8 cellular contexts compared by ENCODE assay signal in the genomic region with DNA sequence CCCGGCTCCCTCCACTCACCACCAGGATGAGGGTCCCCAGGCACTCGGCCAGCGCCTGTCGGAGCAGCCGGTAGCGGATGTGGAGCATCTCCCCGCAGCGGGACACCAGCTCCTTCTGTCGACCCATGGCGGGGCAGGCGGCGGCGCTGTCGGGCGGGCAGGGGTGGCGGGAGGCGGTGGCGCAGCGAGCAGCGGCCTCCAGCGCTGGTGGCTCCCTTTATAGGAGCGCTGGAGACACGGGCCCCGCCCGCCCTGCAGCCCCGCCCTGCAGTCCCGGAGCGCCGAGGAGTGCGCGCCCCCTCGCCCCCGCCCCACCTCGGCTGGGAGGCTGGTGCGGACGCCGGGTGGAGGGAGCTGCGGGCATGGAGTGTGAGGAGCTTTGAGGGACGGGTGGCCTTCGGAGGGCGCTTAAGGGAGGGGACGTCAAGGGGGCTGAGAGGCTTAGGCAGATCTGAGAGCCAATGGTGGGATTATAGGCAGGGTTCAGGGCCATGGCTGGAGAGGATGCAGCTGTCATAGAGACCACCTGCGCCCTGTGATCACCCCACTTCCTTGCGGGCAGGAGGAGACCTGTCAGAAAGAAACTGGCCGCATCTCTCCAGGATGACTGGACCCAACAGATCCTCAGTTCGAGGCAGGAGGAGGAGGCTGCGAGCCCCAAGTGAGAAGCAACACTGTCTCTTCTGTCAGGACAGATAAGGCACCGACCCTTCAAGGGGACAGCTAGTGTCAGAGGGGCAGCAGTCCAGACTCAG. TPM values are rescaled to one million over a fixed set of nuclear protein-coding genes. Genes with fewer than 3 reads are reported as not detected.
DNase-seq lines count a peak whose midpoint lies in the region; ATAC-seq, FAIRE-seq and TF ChIP-seq lines count a peak whose summit lies in the region.

A gene (minus strand): TSS at position 190 of the 755 bp plus-strand sequence. CDS start 63 bp downstream, at position 127.

- peak; percentile 42 to 56 for ATAC-seq in activated CD4-positive, CD25-positive, alpha-beta regulatory T cell treated with anti-CD3 and anti-CD28 coated beads, Interleukin-2, amount 50 U/mL, for 24 hours
- no peak for ATAC-seq in GM21619 (IDR thresholded peaks at IDR 0.05; ENCODE audit: unreplicated experiment)

- no peak for TF ChIP-seq POLR2A in lower leg skin (IDR thresholded peaks at IDR 0.05)

- peak within 1 kb of the TSS; percentile 50 for H3K4me3 ChIP-seq in lower leg skin (ENCODE audit: low read depth, poor library complexity, severe bottlenecking)

- TF ChIP-seq CTCF in lower leg skin (IDR thresholded peaks at IDR 0.05) = no peak

- 1 to 3% methylated on average over 35 to 40 of the region's 48 CpGs for WGBS in lower leg skin, 2 donors

- intact Hi-C loops in lower leg skin (cut with DNase I; ENCODE audit: low total_unique reads) = no loop called here

- no peak for FAIRE-seq in GM19239 (lab: Jason Lieb, UNC)

- peak; percentile 71 for DNase-seq in AG08395 (ENCODE audit: low spot score)
- peak; percentile 44 for DNase-seq in GM19239 (ENCODE audit: insufficient read length, low spot score)
- peak; percentile 22 for DNase-seq in NCI-H1105 treated with DMSO at 0.1 percent for 48 hours (lab: John Stamatoyannopoulos, UW)
- DNase-seq in dedifferentiated amniotic fluid mesenchymal stem cell (ENCODE audit: extremely low spot score) = peak; percentile 26
- DNase-seq in lower leg skin (ENCODE audit: low spot score in 2 of 2) = peak; percentile 59 to 96
- peak; percentile 42 to 65 (median 47) for DNase-seq in stimulated activated CD4-positive, alpha-beta T cell treated with anti-CD3 and anti-CD28 coated beads, TNF-alpha, amount 100 ng/mL, for 1 hour (ENCODE audit: low read depth in 3 of 3, low spot score in 1 of 3)

RNA-seq across cellular contexts. Expression of the gene that starts here (rescaled TPM):
- 1,000 to 10,000 TPM in 2 of 4 donors, 100 to 1,000 TPM in 2; 728 to 1,697 (median 1,073) TPM for total RNA-seq in lower leg skin

Comparison
In these comparisons a context has a peak if more than half of its experiments do, and no peak if none do; other contexts are left out.
1. DNase-seq: peak in every context shown above with its lines; median percentile 78 in lower leg skin; 71 in AG08395; 47 in stimulated activated CD4-positive, alpha-beta T cell treated with anti-CD3 and anti-CD28 coated beads, TNF-alpha, amount 100 ng/mL, for 1 hour; 44 in GM19239; 26 in dedifferentiated amniotic fluid mesenchymal stem cell; 22 in NCI-H1105 treated with DMSO at 0.1 percent for 48 hours.